In the genomic region with DNA sequence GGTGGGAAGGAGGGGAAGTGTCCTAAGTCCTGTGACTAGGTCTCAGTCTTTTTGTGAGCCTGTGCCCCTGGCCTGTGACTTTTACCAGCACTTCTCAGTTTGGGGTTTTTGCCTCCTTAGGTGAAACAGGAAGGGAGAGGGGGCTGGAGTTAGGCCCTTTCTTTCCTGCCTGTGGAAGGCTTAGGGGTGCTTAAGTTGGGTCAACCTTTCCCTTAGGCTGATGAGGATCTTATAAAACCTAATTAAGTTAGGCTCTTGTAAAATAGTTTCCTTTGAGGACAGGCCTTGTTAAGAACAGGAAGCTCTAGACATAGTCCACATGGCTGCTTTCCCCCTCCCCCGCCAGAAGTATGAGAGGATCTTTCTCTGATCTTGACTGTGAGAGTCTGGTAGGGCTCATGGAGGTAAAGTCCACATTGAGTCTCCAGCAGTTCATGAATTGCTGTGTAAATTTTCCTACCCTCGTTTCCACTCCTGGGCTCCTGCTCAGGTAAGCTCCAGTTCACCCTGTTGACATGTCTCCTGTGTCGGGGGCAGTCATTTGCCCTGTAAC, we compare ENCODE assay signal across 8 cellular contexts. TPM values are rescaled to one million over a fixed set of nuclear protein-coding genes. Genes with fewer than 3 reads are reported as not detected.
A peak's percentile ranks its signal among the peaks of the same experiment; 100 is the strongest.
DNase-seq lines count a peak whose midpoint lies in the region; ATAC-seq and TF ChIP-seq lines count a peak whose summit lies in the region.

No MANE protein-coding gene starts in this region.

- intact Hi-C loops in Panc1 (cut with micrococcal nuclease; ENCODE audit: unreplicated experiment), result no loop called here

- in situ Hi-C loops in Panc1 (cut with HindIII; ENCODE audit: low pct_unique_long_range_greater_than_20kb, low sequenced_read_pairs), result no loop called here

- H3K4me3 ChIP-seq in Panc1 (ENCODE audit: low read depth in 2 of 2, low read length in 2 of 2), result no peak overlapping the region

- peaks cover 4% of the 10 kb centered on the region for H3K4me1 Mint-ChIP-seq in progenitor cell of endocrine pancreas (ENCODE audit: low read depth)

- peak; percentile 30 for DNase-seq in GM19240 (ENCODE audit: insufficient read length, low spot score)
- no peak for DNase-seq in Panc1 (ENCODE audit: low read depth, low spot score)
- DNase-seq in amniotic epithelial cell (ENCODE audit: low read depth), result peak; percentile 61
- no peak for DNase-seq in progenitor cell of endocrine pancreas (ENCODE audit: low spot score, unreplicated experiment)
- DNase-seq in NCI-H345 (lab: John Stamatoyannopoulos, UW), result no peak
- no peak for DNase-seq in NCI-H1105 (lab: John Stamatoyannopoulos, UW)
- DNase-seq in NCI-H510A (lab: John Stamatoyannopoulos, UW), result no peak

- H3K4me1 ChIP-seq in Panc1 (ENCODE audit: control insufficient read depth, insufficient read depth, low read length), result peaks cover 8% of the 10 kb centered on the region; the same call in 1 of the 2 replicates

- H3K4me3 Mint-ChIP-seq in progenitor cell of endocrine pancreas (ENCODE audit: low read depth), result no peak overlapping the region

- no peaks in the 10 kb centered on the region for H3K36me3 ChIP-seq in Panc1 (ENCODE audit: control insufficient read depth, insufficient read depth, low read length)

- no peaks in the 10 kb centered on the region for H3K27me3 ChIP-seq in Panc1 (ENCODE audit: control insufficient read depth, insufficient read depth, low read length)

- POLR2A ChIA-PET in Panc1 (lab: Charles Lee), result no interaction called here

- H3K27ac Mint-ChIP-seq in progenitor cell of endocrine pancreas, result peak overlapping the region; percentile 24

- H3K9me3 Mint-ChIP-seq in progenitor cell of endocrine pancreas (ENCODE audit: low read depth), result peaks cover 5% of the 10 kb centered on the region

- TF ChIP-seq CTCF in Panc1 (IDR thresholded peaks at IDR 0.05), result no peak
- TF ChIP-seq CTCF in progenitor cell of endocrine pancreas (IDR thresholded peaks at IDR 0.05; ENCODE audit: unreplicated experiment), result no peak

- no peaks in the 10 kb centered on the region for H3K27me3 Mint-ChIP-seq in progenitor cell of endocrine pancreas

- BruUV-seq in Panc1 (replicated peaks; lab: Mats Ljungman, UMichigan), result no TSS peak

- H3K27ac ChIP-seq in Panc1 (ENCODE audit: low read length), result peak overlapping the region; percentile 44

- no peaks in the 10 kb centered on the region for H3K9me3 ChIP-seq in Panc1 (ENCODE audit: control insufficient read depth, insufficient read depth, low read depth, low read length)

- CTCF ChIA-PET in Panc1 (lab: Charles Lee), result interaction anchor here (0.6 kb wide), 1 partner anchor 17 kb away, joined by 3 read pairs; a partner anchor contains a TSS

- peaks cover 1% of the 10 kb centered on the region for H3K36me3 Mint-ChIP-seq in progenitor cell of endocrine pancreas (ENCODE audit: insufficient read depth)

- ATAC-seq in Panc1 (no peak), HG02870 (IDR thresholded peaks at IDR 0.05; ENCODE audit: unreplicated experiment) (no peak)

RNA-seq across cellular contexts. Expression of a gene that starts 17.0 kb away (rescaled TPM):
- 21.1 TPM for total RNA-seq in Panc1 (2021; ENCODE audit: unreplicated experiment)
- 24.7 TPM for polyA plus RNA-seq in Panc1 (2012; ENCODE audit: insufficient read length)
- 43.6 and 49.3 TPM in 2 replicates for total RNA-seq in progenitor cell of endocrine pancreas

RNA-seq across cellular contexts. Expression of a gene that starts 26.0 kb away (rescaled TPM):
- total RNA-seq in Panc1 (2021; ENCODE audit: unreplicated experiment) (15.5 TPM), progenitor cell of endocrine pancreas (13.8 and 14.0 TPM in 2 replicates)
- polyA plus RNA-seq in Panc1 (2012; ENCODE audit: insufficient read length), result 8.7 TPM

Comparison
In these comparisons a context has a peak if more than half of its experiments do, and no peak if none do; other contexts are left out.
1. DNase-seq: peak in GM19240 (single experiment) and amniotic epithelial cell (single experiment); none in Panc1 (single experiment), progenitor cell of endocrine pancreas (single experiment), NCI-H345 (single experiment), NCI-H1105 (single experiment) and NCI-H510A (single experiment).